ENCODE assay signal across 18 cellular contexts in the genomic region with DNA sequence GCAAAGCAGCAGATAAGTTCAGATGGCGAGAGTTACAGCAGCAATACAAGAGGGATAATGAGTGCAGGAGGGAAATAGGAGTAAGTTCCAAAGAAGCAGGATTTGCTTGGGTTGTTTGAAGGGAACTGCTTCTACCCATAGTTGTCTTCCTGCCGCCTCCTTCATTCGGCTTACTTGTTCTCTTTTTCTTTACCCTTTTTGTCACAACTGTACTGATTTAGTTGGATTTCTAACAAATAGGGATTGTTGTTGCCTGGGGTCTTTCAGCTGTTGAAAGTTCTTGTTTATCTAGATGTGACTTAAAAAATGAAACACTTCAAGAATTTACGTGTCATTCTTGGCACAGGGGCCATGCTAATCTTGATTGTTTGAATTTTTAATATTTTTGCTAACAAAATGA. TPM values are rescaled to one million over a fixed set of nuclear protein-coding genes. Genes with fewer than 3 reads are reported as not detected.
DNase-seq lines count a peak whose midpoint lies in the region; ATAC-seq, FAIRE-seq and TF ChIP-seq lines count a peak whose summit lies in the region.
"Had no signal": no experiment of that assay in that cellular context is flagged by ENCODE, and none has a peak within 500 bp of the region (broad histone marks: within the 10 kb centered on the region; RNA-seq: fewer than 3 reads in every experiment).

No MANE protein-coding gene starts in this region.

- no peak overlapping the region for H3K4me2 ChIP-seq in H1 (ENCODE audit: insufficient read depth in 1 of 2, low read depth in 2 of 2, low read length in 2 of 2)

- TF ChIP-seq RAD21 in H1 (IDR thresholded peaks at IDR 0.05 in 1 of 2, conservative IDR thresholded peaks at IDR 0.05 in 1 of 2; ENCODE audit: low read depth in 2 of 2, low read length in 2 of 2), result no peak

- H2BK5ac ChIP-seq in H1 (ENCODE audit: low read depth, low read length), result no peak overlapping the region

- intact Hi-C loops in heart right ventricle (cut with DNase I), result no loop called here

- H3K56ac ChIP-seq in H1 (replicated peaks; ENCODE audit: insufficient read length, low read depth, low read length), result no peak overlapping the region

- H4K8ac ChIP-seq in H1 (ENCODE audit: extremely low read depth, insufficient read depth, low read length), result no peak overlapping the region

- H3K79me1 ChIP-seq in H1 (ENCODE audit: low read depth, low read length), result no peaks in the 10 kb centered on the region

- no peaks in the 10 kb centered on the region for H3K27me3 ChIP-seq in cardiac muscle cell
- H3K27me3 ChIP-seq in heart right ventricle, result no peaks in the 10 kb centered on the region
- H3K27me3 ChIP-seq in H1 (replicated peaks in 1 of 4; ENCODE audit: control insufficient read depth in 3 of 4, extremely low read depth in 1 of 4, insufficient read depth in 3 of 4, low read length in 3 of 4), result no peaks in the 10 kb centered on the region

- no peaks in the 10 kb centered on the region for H3K9me3 Mint-ChIP-seq in activated naive CD8-positive, alpha-beta T cell treated with anti-CD3 and anti-CD28 coated beads for 36 hours
- no peaks in the 10 kb centered on the region for H3K9me3 Mint-ChIP-seq in activated CD4-positive, alpha-beta memory T cell treated with anti-CD3 and anti-CD28 coated beads, Interleukin-2, amount 10 ng/mL, durations not matched to agents 7 days and 5 days
- H3K9me3 Mint-ChIP-seq: CD14-positive monocyte, IgD-negative memory B cell had no signal

- H3K4me3 ChIP-seq in cardiac muscle cell, result no peak overlapping the region
- H3K4me3 ChIP-seq in heart right ventricle, result no peak overlapping the region
- no peak overlapping the region for H3K4me3 ChIP-seq in H1 (ENCODE audit: extremely low read depth in 1 of 4, insufficient read depth in 2 of 4, low read depth in 3 of 4, low read length in 4 of 4)

- no peak overlapping the region for H2BK20ac ChIP-seq in H1 (ENCODE audit: low read length)

- no peak overlapping the region for H3K23ac ChIP-seq in H1 (ENCODE audit: insufficient read length)

- H3K4me3 Mint-ChIP-seq in activated naive CD8-positive, alpha-beta T cell treated with anti-CD3 and anti-CD28 coated beads for 36 hours, result no peak overlapping the region
- no peak overlapping the region for H3K4me3 Mint-ChIP-seq in activated CD4-positive, alpha-beta memory T cell treated with anti-CD3 and anti-CD28 coated beads, Interleukin-2, amount 10 ng/mL, durations not matched to agents 7 days and 5 days
- H3K4me3 Mint-ChIP-seq: CD14-positive monocyte, IgD-negative memory B cell had no signal

- no peak overlapping the region for H2BK15ac ChIP-seq in H1 (ENCODE audit: low read length)

- no peaks in the 10 kb centered on the region for H3K9me3 ChIP-seq in cardiac muscle cell (ENCODE audit: low read depth)
- H3K9me3 ChIP-seq in heart right ventricle, result no peaks in the 10 kb centered on the region
- H3K9me3 ChIP-seq in H1 (ENCODE audit: insufficient read depth in 2 of 2, low read depth in 1 of 2, low read length in 1 of 2), result no peaks in the 10 kb centered on the region

- H3K36me3 Mint-ChIP-seq in activated naive CD8-positive, alpha-beta T cell treated with anti-CD3 and anti-CD28 coated beads for 36 hours, result peaks cover 30% of the 10 kb centered on the region
- peaks cover 76% of the 10 kb centered on the region for H3K36me3 Mint-ChIP-seq in activated CD4-positive, alpha-beta memory T cell treated with anti-CD3 and anti-CD28 coated beads, Interleukin-2, amount 10 ng/mL, durations not matched to agents 7 days and 5 days (ENCODE audit: low read depth)

- no peak for FAIRE-seq in H1 (lab: Jason Lieb, UNC)
- FAIRE-seq: HTR-8/SVneo had no signal

- no peak overlapping the region for H4K91ac ChIP-seq in H1 (replicated peaks; ENCODE audit: insufficient read length, low read length)

- WGBS in heart right ventricle, 2 donors, result 85 to 87% methylated on average over 4 of the region's 4 CpGs
- WGBS in H1 (ENCODE audit: extremely low coverage in 1 of 2, insufficient coverage in 1 of 2, insufficient read length in 1 of 2, insufficient replicate concordance in 2 of 2, low coverage in 1 of 2, low lambda C conversion rate in 2 of 2, missing lambda C conversion rate in 1 of 2), 2 experiments, result 89% methylated on average over 4 of the region's 4 CpGs; no CpG with 5 or more reads in 1 of the 2 experiments

- no peaks in the 10 kb centered on the region for H3K23me2 ChIP-seq in H1 (ENCODE audit: low read depth, low read length)

- H3K18ac ChIP-seq in H1 (ENCODE audit: extremely low read depth, low read length), result no peak overlapping the region

- H3K4me1 ChIP-seq in cardiac muscle cell (ENCODE audit: low read depth), result peaks cover 14% of the 10 kb centered on the region
- peaks cover 0 to 20% (median 13%) of the 10 kb centered on the region in 9 donors for H3K4me1 ChIP-seq in heart right ventricle
- H3K4me1 ChIP-seq in H1 (replicated peaks in 1 of 4; ENCODE audit: control insufficient read depth in 3 of 4, insufficient read depth in 4 of 4, low read length in 3 of 4), result no peaks in the 10 kb centered on the region

- peaks cover 0 to 40% of the 10 kb centered on the region in 2 experiments; a peak in 2 of 4 replicates for H3K79me2 ChIP-seq in H1 (ENCODE audit: control insufficient read depth in 1 of 2, insufficient read depth in 2 of 2, low read length in 2 of 2)

- no peak for TF ChIP-seq EP300 in H1 (IDR thresholded peaks at IDR 0.05; ENCODE audit: borderline replicate concordance in 1 of 2, low read depth in 2 of 2, low read length in 2 of 2)

- H4K5ac ChIP-seq in H1 (ENCODE audit: insufficient read length, low read depth, low read length), result no peak overlapping the region

- H3K4ac ChIP-seq in H1 (replicated peaks; ENCODE audit: insufficient read length, low read depth, low read length), result no peak overlapping the region

- no peak overlapping the region for H3K14ac ChIP-seq in H1 (ENCODE audit: insufficient read length)

- no peak overlapping the region for H3K9ac ChIP-seq in H1 (replicated peaks in 1 of 4; ENCODE audit: extremely low read depth in 1 of 4, low read depth in 3 of 4, low read length in 3 of 4)

- peaks cover 3 to 4% of the 10 kb centered on the region in 2 experiments for H4K20me1 ChIP-seq in H1 (replicated peaks in 1 of 2; ENCODE audit: control insufficient read depth in 1 of 2, insufficient read depth in 2 of 2, low read length in 2 of 2)

- no peaks in the 10 kb centered on the region for H3K27me3 Mint-ChIP-seq in activated naive CD8-positive, alpha-beta T cell treated with anti-CD3 and anti-CD28 coated beads for 36 hours
- no peaks in the 10 kb centered on the region for H3K27me3 Mint-ChIP-seq in activated CD4-positive, alpha-beta memory T cell treated with anti-CD3 and anti-CD28 coated beads, Interleukin-2, amount 10 ng/mL, durations not matched to agents 7 days and 5 days
- H3K27me3 Mint-ChIP-seq: IgD-negative memory B cell had no signal

- peak overlapping the region; percentile 25 for H3K27ac ChIP-seq in cardiac muscle cell
- no peak overlapping the region for H3K27ac ChIP-seq in heart right ventricle
- no peak overlapping the region for H3K27ac ChIP-seq in H1 (ENCODE audit: low read depth, low read length)
- H3K27ac ChIP-seq: HL-60 had no signal

- no peak for TF ChIP-seq CTCF in cardiac muscle cell (IDR thresholded peaks at IDR 0.05; ENCODE audit: low read depth, low read length)
- no peak for TF ChIP-seq CTCF in heart right ventricle (IDR thresholded peaks at IDR 0.05)
- TF ChIP-seq CTCF in H1 (IDR thresholded peaks at IDR 0.05; ENCODE audit: control extremely low read depth in 1 of 3, insufficient read depth in 1 of 3, low read depth in 1 of 3, low read length in 3 of 3), result no peak

- no peak for ATAC-seq in heart right ventricle

- TF ChIP-seq POLR2A in H1 (IDR thresholded peaks at IDR 0.05; ENCODE audit: control extremely low read depth in 1 of 2, low read depth in 2 of 2, low read length in 2 of 2), result peak in 1 of 2 experiments; percentile 53; a peak in 1 of 3 replicates

- CTCF ChIA-PET in H1 (lab: Charles Lee; ENCODE audit: partially characterized antibody), result interaction anchor here (4.6 kb wide), 1 partner anchor 10 kb away, joined by 22 read pairs; no protein-coding TSS in a partner anchor
- CTCF ChIA-PET in activated CD4-positive, alpha-beta memory T cell treated with anti-CD3 and anti-CD28 coated beads, Interleukin-2, amount 10 ng/mL, durations not matched to agents 7 days and 5 days (lab: Charles Lee), result interaction anchor here (2.1 kb wide), 1 partner anchor 11 kb away, joined by 6 read pairs; no protein-coding TSS in a partner anchor

- H2BK12ac ChIP-seq in H1 (ENCODE audit: low read depth, low read length), result no peak overlapping the region

- H2BK120ac ChIP-seq in H1 (replicated peaks; ENCODE audit: low read depth, low read length), result no peak overlapping the region

- no peak for DNase-seq in cardiac muscle cell (ENCODE audit: low read depth in 1 of 2, low spot score in 1 of 2)
- DNase-seq in heart right ventricle, result no peak
- no peak for DNase-seq in activated naive CD8-positive, alpha-beta T cell treated with anti-CD3 and anti-CD28 coated beads for 36 hours
- no peak for DNase-seq in H1 (ENCODE audit: low read depth in 1 of 2, low spot score in 2 of 2)
- DNase-seq in activated CD4-positive, alpha-beta memory T cell treated with anti-CD3 and anti-CD28 coated beads, Interleukin-2, amount 10 ng/mL, durations not matched to agents 7 days and 5 days, result no peak
- DNase-seq in DMS79 treated with DMSO at 0.1 percent for 48 hours (lab: John Stamatoyannopoulos, UW), result no peak
- no peak for DNase-seq in hepatic stellate cell (ENCODE audit: low spot score)
- DNase-seq: ACHN, AML-193, NCI-H1105 treated with DMSO at 0.1 percent for 48 hours, NCI-H1694 treated with DMSO at 0.1 percent for 48 hours, NCI-H2107, NCI-H2227 treated with DMSO at 0.1 percent for 48 hours, NCI-H524 had no signal

- no peak overlapping the region for H2AFZ ChIP-seq in H1 (ENCODE audit: low read length)

- peak overlapping the region; percentile 31 for H3K27ac Mint-ChIP-seq in activated naive CD8-positive, alpha-beta T cell treated with anti-CD3 and anti-CD28 coated beads for 36 hours
- H3K27ac Mint-ChIP-seq in activated CD4-positive, alpha-beta memory T cell treated with anti-CD3 and anti-CD28 coated beads, Interleukin-2, amount 10 ng/mL, durations not matched to agents 7 days and 5 days, result no peak overlapping the region

- H3K4me1 Mint-ChIP-seq in activated naive CD8-positive, alpha-beta T cell treated with anti-CD3 and anti-CD28 coated beads for 36 hours, result peaks cover 6% of the 10 kb centered on the region
- H3K4me1 Mint-ChIP-seq in activated CD4-positive, alpha-beta memory T cell treated with anti-CD3 and anti-CD28 coated beads, Interleukin-2, amount 10 ng/mL, durations not matched to agents 7 days and 5 days, result peaks cover 11% of the 10 kb centered on the region
- H3K4me1 Mint-ChIP-seq: CD14-positive monocyte had no signal

- no peak overlapping the region for H2AK5ac ChIP-seq in H1 (ENCODE audit: low read depth, low read length)

- POLR2A ChIA-PET in H1 (lab: Charles Lee; ENCODE audit: partially characterized antibody), result interaction anchor here (1.9 to 2.6 kb wide), 2 partner anchors 10 to 13 kb away, joined by 6 to 14 read pairs; no protein-coding TSS in a partner anchor
- POLR2A ChIA-PET in activated CD4-positive, alpha-beta memory T cell treated with anti-CD3 and anti-CD28 coated beads, Interleukin-2, amount 10 ng/mL, durations not matched to agents 7 days and 5 days (lab: Charles Lee), result interaction anchor here (1.1 to 1.4 kb wide), 2 partner anchors 9 to 40 kb away, joined by 3 to 4 read pairs; no protein-coding TSS in a partner anchor

- H3K36me3 ChIP-seq in cardiac muscle cell (peaks cover 73% of the 10 kb centered on the region), heart right ventricle (peaks cover 0 to 100% (median 75%) of the 10 kb centered on the region in 9 donors), H1 (ENCODE audit: control insufficient read depth in 2 of 4, insufficient read depth in 4 of 4, low read length in 3 of 4) (peaks cover 13 to 99% (median 77%) of the 10 kb centered on the region in 4 experiments)

RNA-seq across cellular contexts. Expression of gene MORF4L1, which starts 25.9 kb away (rescaled TPM):
- total RNA-seq in cardiac muscle cell (760 and 1,026 TPM in 2 replicates), heart right ventricle (100 to 1,000 TPM; 317 to 399 (median 365) TPM)
- polyA plus RNA-seq in cardiac muscle cell (625 and 669 TPM in 2 replicates), heart right ventricle (100 to 1,000 TPM; 119 to 280 TPM), H1 (2011; rRNA removed) (127 and 260 TPM in 2 replicates)
- total RNA-seq in activated naive CD8-positive, alpha-beta T cell treated with anti-CD3 and anti-CD28 coated beads for 36 hours, result 100 to 1,000 TPM; 275 to 293 TPM
- 533 and 562 TPM in 2 replicates for total RNA-seq in H1 (2021; fragmentation: NEBNext Ultra II Directional; extraction: Animal tissue kit (Norgen Biotek cat#: 25700))
- polyA plus RNA-seq in H1 (2011; cell fraction: cytosol; rRNA removed), result 455 TPM
- 66.3 TPM for polyA plus RNA-seq in H1 (2011; cell fraction: nucleus; rRNA removed)
- polyA plus RNA-seq in H1 (2012, experiment 1 of 2), result 484 to 839 TPM (median 577 TPM) in 4 replicates
- polyA plus RNA-seq in H1 (2012, experiment 2 of 2), result 73.1 TPM
- 575 TPM for polyA plus RNA-seq in H1 (2013, experiment 1 of 2)
- 580 TPM for polyA plus RNA-seq in H1 (2013, experiment 2 of 2)
- polyA minus RNA-seq in H1 (2011; rRNA and poly(A)+ RNA removed), result 100 and 144 TPM in 2 replicates
- polyA minus RNA-seq in H1 (2011; cell fraction: cytosol; rRNA and poly(A)+ RNA removed), result 121 TPM
- 98.9 TPM for polyA minus RNA-seq in H1 (2011; cell fraction: nucleus; rRNA and poly(A)+ RNA removed)
- 100 to 1,000 TPM; 278 to 280 TPM for total RNA-seq in activated CD4-positive, alpha-beta memory T cell treated with anti-CD3 and anti-CD28 coated beads, Interleukin-2, amount 10 ng/mL, durations not matched to agents 7 days and 5 days

RNA-seq across cellular contexts. Expression of gene CTSH, which starts 46.3 kb away (rescaled TPM):
- total RNA-seq in cardiac muscle cell (24.1 and 37.3 TPM in 2 replicates), heart right ventricle (100 to 1,000 TPM in 1 of 10 donors, 10 to 100 TPM in 9; 26.4 to 122 (median 62.5) TPM)
- polyA plus RNA-seq in cardiac muscle cell (26.5 and 39.3 TPM in 2 replicates), heart right ventricle (10 to 100 TPM; 54.6 to 68.1 TPM), H1 (2011; rRNA removed) (28.4 and 36.8 TPM in 2 replicates)
- total RNA-seq in activated naive CD8-positive, alpha-beta T cell treated with anti-CD3 and anti-CD28 coated beads for 36 hours, result 1 to 10 TPM; 4.3 to 4.9 TPM
- total RNA-seq in H1 (2021; fragmentation: NEBNext Ultra II Directional; extraction: Animal tissue kit (Norgen Biotek cat#: 25700)), result 31.3 and 34.0 TPM in 2 replicates
- polyA plus RNA-seq in H1 (2011; cell fraction: cytosol; rRNA removed), result 37.1 TPM
- 50.6 TPM for polyA plus RNA-seq in H1 (2011; cell fraction: nucleus; rRNA removed)
- 32.0 to 42.5 TPM (median 40.4 TPM) in 4 replicates for polyA plus RNA-seq in H1 (2012, experiment 1 of 2)
- 48.9 TPM for polyA plus RNA-seq in H1 (2012, experiment 2 of 2)
- polyA plus RNA-seq in H1 (2013, experiment 1 of 2), result 43.7 TPM
- polyA plus RNA-seq in H1 (2013, experiment 2 of 2), result 44.5 TPM
- 30.4 and 36.1 TPM in 2 replicates for polyA minus RNA-seq in H1 (2011; rRNA and poly(A)+ RNA removed)
- 37.1 TPM for polyA minus RNA-seq in H1 (2011; cell fraction: cytosol; rRNA and poly(A)+ RNA removed)
- 19.4 TPM for polyA minus RNA-seq in H1 (2011; cell fraction: nucleus; rRNA and poly(A)+ RNA removed)
- 100 to 1,000 TPM; 257 to 273 TPM for total RNA-seq in activated CD4-positive, alpha-beta memory T cell treated with anti-CD3 and anti-CD28 coated beads, Interleukin-2, amount 10 ng/mL, durations not matched to agents 7 days and 5 days
